Comparison of ENCODE assay signal across 8 cellular contexts in genomic region chr9:112333639-112334318, GRCh38. TPM values are rescaled to one million over a fixed set of nuclear protein-coding genes. Genes with fewer than 3 reads are reported as not detected.
DNase-seq lines count a peak whose midpoint lies in the region; TF ChIP-seq lines count a peak whose summit lies in the region.

No MANE protein-coding gene starts in this region.

- H3K27ac Mint-ChIP-seq in HFFc6: peak overlapping the region; percentile 99
- H3K27ac Mint-ChIP-seq in activated naive CD4-positive, alpha-beta T cell treated with anti-CD3 and anti-CD28 coated beads, Interleukin-2, amount 10 ng/mL, durations not matched to agents 7 days and 5 days: peak overlapping the region; percentile 93

- DNase-seq in GM10248 (ENCODE audit: extremely low spot score) (peak; percentile 96), HFFc6 (peak; percentile 84), MV-4-11 (lab: John Stamatoyannopoulos, UW) (peak; percentile 90), SK-MEL-5 (ENCODE audit: low read depth, low spot score) (peak; percentile 91), germinal center (ENCODE audit: low spot score) (peak; percentile 97), occipital lobe (lab: John Stamatoyannopoulos, UW) (peak; percentile 89)
- peak; percentile 93 for DNase-seq in activated naive CD4-positive, alpha-beta T cell treated with anti-CD3 and anti-CD28 coated beads, Interleukin-2, amount 10 ng/mL, durations not matched to agents 7 days and 5 days

- peak overlapping the region; percentile 98 for H3K4me3 Mint-ChIP-seq in HFFc6
- H3K4me3 Mint-ChIP-seq in activated naive CD4-positive, alpha-beta T cell treated with anti-CD3 and anti-CD28 coated beads, Interleukin-2, amount 10 ng/mL, durations not matched to agents 7 days and 5 days: peak overlapping the region; percentile 94

- peak; percentile 56 for TF ChIP-seq CTCF in GM10248 (IDR thresholded peaks at IDR 0.05; ENCODE audit: control extremely low read depth, extremely low read depth, low read depth, missing control alignments)
- peak; percentile 74 for TF ChIP-seq CTCF in HFFc6 (IDR thresholded peaks at IDR 0.05)

- H3K27me3 Mint-ChIP-seq in HFFc6 (ENCODE audit: insufficient read depth): no peaks in the 10 kb centered on the region; the same call in 1 of the 2 replicates
- peaks cover 4% of the 10 kb centered on the region for H3K27me3 Mint-ChIP-seq in activated naive CD4-positive, alpha-beta T cell treated with anti-CD3 and anti-CD28 coated beads, Interleukin-2, amount 10 ng/mL, durations not matched to agents 7 days and 5 days

- CTCF ChIA-PET in GM10248 (lab: Yijun Ruan, JAX): interaction anchor here (0.6 to 1.3 kb wide), 12 partner anchors 11 to 240 kb away, joined by 3 to 6 read pairs (median 3); partner anchors contain the start of gene HSDL2
- CTCF ChIA-PET in activated naive CD4-positive, alpha-beta T cell treated with anti-CD3 and anti-CD28 coated beads, Interleukin-2, amount 10 ng/mL, durations not matched to agents 7 days and 5 days (lab: Charles Lee): interaction anchor here (0.7 to 2.7 kb wide), 5 partner anchors 16 to 239 kb away, joined by 3 to 8 read pairs (median 5); no protein-coding TSS in a partner anchor

- no peaks in the 10 kb centered on the region for H3K36me3 Mint-ChIP-seq in HFFc6 (ENCODE audit: low read depth)
- peaks cover 6% of the 10 kb centered on the region for H3K36me3 Mint-ChIP-seq in activated naive CD4-positive, alpha-beta T cell treated with anti-CD3 and anti-CD28 coated beads, Interleukin-2, amount 10 ng/mL, durations not matched to agents 7 days and 5 days

- POLR2A ChIA-PET in GM10248 (lab: Yijun Ruan, JAX): interaction anchor here (0.6 to 1.0 kb wide), 2 partner anchors 12 to 658 kb away, joined by 3 read pairs; no protein-coding TSS in a partner anchor

- in situ Hi-C loops in SK-MEL-5 (cut with HindIII; ENCODE audit: low pct_unique_long_range_greater_than_20kb, low sequenced_read_pairs): no loop called here

- H3K4me1 Mint-ChIP-seq in HFFc6 (ENCODE audit: low read depth): peaks cover 46% of the 10 kb centered on the region
- peaks cover 35% of the 10 kb centered on the region for H3K4me1 Mint-ChIP-seq in activated naive CD4-positive, alpha-beta T cell treated with anti-CD3 and anti-CD28 coated beads, Interleukin-2, amount 10 ng/mL, durations not matched to agents 7 days and 5 days

- H3K9me3 Mint-ChIP-seq in HFFc6: no peaks in the 10 kb centered on the region
- H3K9me3 Mint-ChIP-seq in activated naive CD4-positive, alpha-beta T cell treated with anti-CD3 and anti-CD28 coated beads, Interleukin-2, amount 10 ng/mL, durations not matched to agents 7 days and 5 days: no peaks in the 10 kb centered on the region

- peak overlapping the region; percentile 90 for H3K27ac ChIP-seq in temporal lobe (ENCODE audit: low read depth, low read length)

RNA-seq across cellular contexts. Expression of gene PTBP3, which starts 0.4 kb away (rescaled TPM):
- 10 to 100 TPM; 31.1 to 52.5 (median 39.7) TPM for total RNA-seq in HFFc6 (2021; fragmentation: NEBNext Ultra II Directional; extraction: Animal tissue kit (Norgen Biotek cat#: 25700))
- 41.8 and 42.7 TPM in 2 replicates for total RNA-seq in SK-MEL-5 (2014; rRNA removed; shearing (Covaris generic))
- polyA plus RNA-seq in SK-MEL-5 (2015; cell fraction: cytosol; rRNA removed): 59.9 and 72.6 TPM in 2 replicates
- 24.7 and 28.0 TPM in 2 replicates for polyA plus RNA-seq in SK-MEL-5 (2015; cell fraction: nucleus; rRNA removed)
- total RNA-seq in occipital lobe (44.9 TPM), temporal lobe (32.0 TPM)

RNA-seq across cellular contexts. Expression of gene HSDL2, which starts 46.1 kb away (rescaled TPM):
- total RNA-seq in HFFc6 (2021; fragmentation: NEBNext Ultra II Directional; extraction: Animal tissue kit (Norgen Biotek cat#: 25700)): 10 to 100 TPM; 31.7 to 38.6 (median 33.5) TPM
- total RNA-seq in SK-MEL-5 (2014; rRNA removed; shearing (Covaris generic)): 34.1 and 35.3 TPM in 2 replicates
- 22.8 and 27.6 TPM in 2 replicates for polyA plus RNA-seq in SK-MEL-5 (2015; cell fraction: cytosol; rRNA removed)
- polyA plus RNA-seq in SK-MEL-5 (2015; cell fraction: nucleus; rRNA removed): 19.2 and 23.6 TPM in 2 replicates
- 21.4 TPM for total RNA-seq in occipital lobe
- total RNA-seq in temporal lobe: 19.4 TPM

Comparison
In these comparisons a context has a peak if more than half of its experiments do, and no peak if none do; other contexts are left out.
1. Peak in every context shown above with its lines: DNase-seq and H3K27ac ChIP-seq.